Comparison of ENCODE assay signal across 13 cellular contexts in genomic region chr12:94706250-94706661, GRCh38. TPM values are rescaled to one million over a fixed set of nuclear protein-coding genes. Genes with fewer than 3 reads are reported as not detected.
DNase-seq lines count a peak whose midpoint lies in the region; ATAC-seq, FAIRE-seq and TF ChIP-seq lines count a peak whose summit lies in the region.
"Had no signal": no experiment of that assay in that cellular context is flagged by ENCODE, and none has a peak within 500 bp of the region (broad histone marks: within the 10 kb centered on the region; RNA-seq: fewer than 3 reads in every experiment).

No MANE protein-coding gene starts in this region.

- BruUV-seq in GM12878 (replicated peaks; lab: Mats Ljungman, UMichigan) = no TSS peak

- SMC1A ChIA-PET in GM12878 (lab: Charles Lee; ENCODE audit: uncharacterized antibody, unreplicated experiment) = interaction anchor here (0.5 to 6.3 kb wide), 17 partner anchors 9 to 338 kb away, joined by 3 to 44 read pairs (median 5); no protein-coding TSS in a partner anchor

- H3K9me3 Mint-ChIP-seq in immature natural killer cell = no peaks in the 10 kb centered on the region
- H3K9me3 Mint-ChIP-seq: T-helper 2 cell treated with Interferon-gamma antibody and Interleukin-4, amounts not matched to agents 5 μg/mL and 100 μg/mL, for 36 hours had no signal

- H3K4me3 ChIP-seq in GM12865 (ENCODE audit: low read depth, low read length) (no peak overlapping the region), GM12878 (no peak overlapping the region), SJCRH30 (no peak overlapping the region)

- H3K4me1 ChIP-seq in GM12878 (ENCODE audit: control insufficient read depth, insufficient read depth, low read length) = peaks cover 9% of the 10 kb centered on the region
- H3K4me1 ChIP-seq in SJCRH30 = 0 out of 2 replicates have a peak, but pooled peaks cover 7% of the 10 kb centered on the region

- no peak overlapping the region for H3K9ac ChIP-seq in GM12878 (ENCODE audit: control insufficient read depth, insufficient read depth, low read length)

- H3K27ac ChIP-seq in GM12878 (ENCODE audit: control insufficient read depth, insufficient read depth) = peak overlapping the region; percentile 60; the same call in 1 of the 2 replicates
- H3K27ac ChIP-seq in SJCRH30 = no peak overlapping the region
- H3K27ac ChIP-seq: HL-60 had no signal

- DNase-seq in GM12865 (ENCODE audit: low read depth) (peak; percentile 67), GM12878 (ENCODE audit: low read depth, low spot score) (peak; percentile 55), SJCRH30 (no peak), NCI-H1436 (lab: John Stamatoyannopoulos, UW) (no peak), immature natural killer cell (no peak), SHP77 treated with DMSO at 0.1 percent for 48 hours (lab: John Stamatoyannopoulos, UW) (no peak)
- DNase-seq: C1 segment of cervical spinal cord, NCI-H1417 had no signal

- H3K79me2 ChIP-seq in GM12878 (ENCODE audit: control insufficient read depth, insufficient read depth, low read length) = peaks cover 18% of the 10 kb centered on the region

- RAD21 ChIA-PET in GM12878 (lab: Charles Lee; ENCODE audit: unreplicated experiment) = interaction anchor here (0.6 to 6.0 kb wide), 14 partner anchors 11 to 316 kb away, joined by 3 to 73 read pairs (median 6); no protein-coding TSS in a partner anchor

- TF ChIP-seq CTCF in GM12865 (IDR thresholded peaks at IDR 0.05; ENCODE audit: insufficient read depth, low read depth, low read length, missing control alignments) (no peak), GM12878 (IDR thresholded peaks at IDR 0.05 in 2 of 3, conservative IDR thresholded peaks at IDR 0.05 in 1 of 3; ENCODE audit: control insufficient read depth in 2 of 3, extremely low read depth in 1 of 3, insufficient read depth in 1 of 3, low read depth in 3 of 3, low read length in 3 of 3) (no peak)

- H3K27ac Mint-ChIP-seq in immature natural killer cell = peak overlapping the region in 3 of 6 donors; percentile 7 to 51 (median 27)
- H3K27ac Mint-ChIP-seq: T-helper 2 cell treated with Interferon-gamma antibody and Interleukin-4, amounts not matched to agents 5 μg/mL and 100 μg/mL, for 36 hours had no signal

- no peak for TF ChIP-seq RAD21 in GM12878 (IDR thresholded peaks at IDR 0.05; ENCODE audit: insufficient read depth, low read depth, low read length)

- WGBS in GM12878 (ENCODE audit: insufficient coverage, insufficient replicate concordance, low lambda C conversion rate, missing lambda C conversion rate) = 0% methylated on average over 4 of the region's 4 CpGs

- no peak overlapping the region for H2AFZ ChIP-seq in GM12878 (ENCODE audit: control insufficient read depth, low read depth, low read length)

- no peak overlapping the region; the same call in 1 of the 2 replicates for H3K4me2 ChIP-seq in GM12878 (ENCODE audit: control insufficient read depth, insufficient read depth)

- H3K9me3 ChIP-seq in GM12878 (replicated peaks; ENCODE audit: control insufficient read depth, insufficient read depth, low read length) (no peaks in the 10 kb centered on the region; the same call in 2 of the 3 replicates), SJCRH30 (replicated peaks) (no peaks in the 10 kb centered on the region)

- H3K4me1 Mint-ChIP-seq in immature natural killer cell = peaks cover 29 to 34% of the 10 kb centered on the region in 2 donors

- intact Hi-C loops in GM12878 (cut with micrococcal nuclease; ENCODE audit: unreplicated experiment) = no loop called here

- H4K20me1 ChIP-seq in GM12878 (ENCODE audit: control insufficient read depth, insufficient read depth) = no peaks in the 10 kb centered on the region

- H3K36me3 Mint-ChIP-seq in immature natural killer cell = no peaks in the 10 kb centered on the region

- H3K4me3 Mint-ChIP-seq in immature natural killer cell = no peak overlapping the region
- H3K4me3 Mint-ChIP-seq: T-helper 2 cell treated with Interferon-gamma antibody and Interleukin-4, amounts not matched to agents 5 μg/mL and 100 μg/mL, for 36 hours had no signal

- H3K36me3 ChIP-seq in GM12878 (ENCODE audit: control insufficient read depth in 2 of 2, insufficient read depth in 2 of 2, low read length in 1 of 2) (0 out of 4 replicates have a peak, but pooled peaks cover 0 to 7% of the 10 kb centered on the region in 2 experiments), SJCRH30 (no peaks in the 10 kb centered on the region)

- ATAC-seq in GM19035 (IDR thresholded peaks at IDR 0.05; ENCODE audit: unreplicated experiment) (peak; percentile 65), HG02885 (IDR thresholded peaks at IDR 0.05; ENCODE audit: poor library complexity, unreplicated experiment) (peak; percentile 75), GM12878 (peak; percentile 94)

- TF ChIP-seq POLR2A in GM12878 (IDR thresholded peaks at IDR 0.05; ENCODE audit: low read depth, low read length) = no peak

- TF ChIP-seq EP300 in GM12878 (IDR thresholded peaks at IDR 0.05; ENCODE audit: borderline replicate concordance in 1 of 2, control insufficient read depth in 1 of 2, low read depth in 2 of 2, low read length in 2 of 2) = no peak

- no peak for FAIRE-seq in GM12878 (lab: Jason Lieb, UNC)
- FAIRE-seq: colon had no signal

- POLR2A ChIA-PET in GM12878 (lab: Charles Lee) = interaction anchor here (1.0 to 1.4 kb wide), 4 partner anchors 9 to 161 kb away, joined by 3 to 5 read pairs (median 3); no protein-coding TSS in a partner anchor

- in situ Hi-C loops in GM12878 (cut with MboI) = no loop called here

- no peaks in the 10 kb centered on the region for H3K27me3 ChIP-seq in GM12878 (replicated peaks in 1 of 2; ENCODE audit: control insufficient read depth in 2 of 2, insufficient read depth in 2 of 2, low read length in 1 of 2)
- H3K27me3 ChIP-seq in SJCRH30 = 0 out of 2 replicates have a peak, but pooled peaks cover 3% of the 10 kb centered on the region

- H3K27me3 Mint-ChIP-seq in immature natural killer cell (ENCODE audit: low read depth in 3 of 3) = peaks cover 0 to 7% (median 0%) of the 10 kb centered on the region in 3 donors

- CTCF ChIA-PET in GM12878 (lab: Yijun Ruan, JAX) = interaction anchor here (0.8 to 4.4 kb wide), 6 partner anchors 8 to 168 kb away, joined by 3 to 29 read pairs (median 4); no protein-coding TSS in a partner anchor

TF ChIP-seq in GM12878, 131 proteins besides CTCF, POLR2A, EP300 and RAD21 (continues in another document):
- TF ChIP-seq ZBTB40 (IDR thresholded peaks at IDR 0.05; ENCODE audit: borderline replicate concordance) (peak; percentile 66), BHLHE40 (IDR thresholded peaks at IDR 0.05; ENCODE audit: borderline replicate concordance in 1 of 2, low read depth in 2 of 2, low read length in 1 of 2) (peak; percentile 52 to 80; a peak in 3 of 4 replicates), ZBED1 (IDR thresholded peaks at IDR 0.05; ENCODE audit: borderline replicate concordance) (peak; percentile 81)

RNA-seq across cellular contexts. Expression of gene TMCC3, which starts 55.9 kb away (rescaled TPM):
- total RNA-seq in GM12878 (2013; cell fraction: nucleolus; rRNA removed) = 35.4 and 38.9 TPM in 2 replicates
- 12.4 and 14.2 TPM in 2 replicates for total RNA-seq in GM12878 (2014; rRNA removed)
- total RNA-seq in GM12878 (2014; rRNA removed; fragmentation: Illumina TruSeq; extraction: Trizol) = 12.4 and 12.5 TPM in 2 replicates
- total RNA-seq in GM12878 (2021) = 20.5 and 22.5 TPM in 2 replicates
- 7.7 TPM for polyA plus RNA-seq in GM12878 (2011; ENCODE audit: low read depth)
- 29.8 and 32.5 TPM in 2 replicates for polyA plus RNA-seq in GM12878 (2011; rRNA removed)
- polyA plus RNA-seq in GM12878 (2011; cell fraction: cytosol; rRNA removed) = 21.1 and 22.9 TPM in 2 replicates
- polyA plus RNA-seq in GM12878 (2011; cell fraction: nucleus; rRNA removed) = 17.9 and 19.0 TPM in 2 replicates
- 9.7 and 12.6 TPM in 2 replicates for polyA plus RNA-seq in GM12878 (2012)
- polyA plus RNA-seq in GM12878 (2014; fragmentation: Illumina TruSeq; extraction: Trizol) = 17.0 and 17.1 TPM in 2 replicates
- polyA plus RNA-seq in GM12878 (2014; fragmentation: Nextera tagmentation; extraction: Ambion mirVana) = 1 to 10 TPM; 5.8 to 6.5 TPM
- polyA plus RNA-seq in GM12878 (2014; rRNA removed) = 11.1 and 12.7 TPM in 2 replicates
- polyA plus RNA-seq in GM12878 (2016; fragmentation: Nextera tagmentation; extraction: Ambion mirVana) = 10 to 100 TPM in 1 of 2 experiments, 1 to 10 TPM in 1; 9.0 to 13.2 TPM
- 50.0 and 53.8 TPM in 2 replicates for polyA minus RNA-seq in GM12878 (2011; rRNA and poly(A)+ RNA removed)
- 12.6 and 13.5 TPM in 2 replicates for polyA minus RNA-seq in GM12878 (2011; cell fraction: cytosol; rRNA and poly(A)+ RNA removed)
- polyA minus RNA-seq in GM12878 (2011; cell fraction: nucleus; rRNA and poly(A)+ RNA removed) = 11.5 and 17.8 TPM in 2 replicates
- total RNA-seq in SJCRH30 (2014; rRNA removed; shearing (Covaris generic)) = 2.4 and 2.5 TPM in 2 replicates
- polyA plus RNA-seq in immature natural killer cell = 10 to 100 TPM; 12.4 to 19.2 (median 15.2) TPM

Comparison
In these comparisons a context has a peak if more than half of its experiments do, and no peak if none do; other contexts are left out.
1. DNase-seq: peak in GM12865 (single experiment) and GM12878 (single experiment); none in SJCRH30 (0 of 2), NCI-H1436 (single experiment), immature natural killer cell (0 of 3) and SHP77 treated with DMSO at 0.1 percent for 48 hours (single experiment).
2. Peak in every context shown above with its lines, with median percentiles within 50 percentile points of each other: ATAC-seq.